Comparison of ENCODE assay signal across 15 cellular contexts in genomic region chr15:39598186-39598850, GRCh38. TPM values are rescaled to one million over a fixed set of nuclear protein-coding genes. Genes with fewer than 3 reads are reported as not detected.
A peak's percentile ranks its signal among the peaks of the same experiment; 100 is the strongest.
DNase-seq lines count a peak whose midpoint lies in the region; ATAC-seq and TF ChIP-seq lines count a peak whose summit lies in the region.
"Had no signal": no experiment of that assay in that cellular context is flagged by ENCODE, and none has a peak within 500 bp of the region (broad histone marks: within the 10 kb centered on the region; RNA-seq: fewer than 3 reads in every experiment).

No MANE protein-coding gene starts in this region.

- ATAC-seq in mucosa of descending colon, result peak; percentile 77
- no peak for ATAC-seq in GM21528 (IDR thresholded peaks at IDR 0.05; ENCODE audit: low FRiP score, unreplicated experiment)
- ATAC-seq in omental fat pad (ENCODE audit: low FRiP score), result no peak

- H3K4me3 ChIP-seq in AG09309 (ENCODE audit: control insufficient read depth, low read depth, low read length) (no peak overlapping the region), epithelial cell of esophagus (ENCODE audit: low read length) (no peak overlapping the region), mucosa of descending colon (no peak overlapping the region)
- H3K4me3 ChIP-seq: Peyer's patch, upper lobe of left lung had no signal

- intact Hi-C loops in mucosa of descending colon (cut with DNase I, micrococcal nuclease), result loop anchor here in 1 of 2 donors (10.0 kb wide), 1 partner anchor 86 kb away; no protein-coding TSS in a partner anchor

- TF ChIP-seq CTCF in AG09309 (IDR thresholded peaks at IDR 0.05; ENCODE audit: control insufficient read depth, insufficient read depth, low read depth, low read length, missing control alignments) (no peak), epithelial cell of esophagus (IDR thresholded peaks at IDR 0.05; ENCODE audit: insufficient read depth, low read depth, low read length, missing control alignments) (no peak), mucosa of descending colon (IDR thresholded peaks at IDR 0.05) (no peak), omental fat pad (IDR thresholded peaks at IDR 0.05) (no peak)

- DNase-seq in AG09309 (ENCODE audit: low read depth), result peak; percentile 94
- peak; percentile 83 for DNase-seq in M059J (ENCODE audit: low read depth)
- peak; percentile 57 for DNase-seq in epithelial cell of esophagus (ENCODE audit: low read depth)
- DNase-seq in mucosa of descending colon, result no peak
- no peak for DNase-seq in COR-L47 (lab: John Stamatoyannopoulos, UW)
- DNase-seq in omental fat pad (ENCODE audit: low spot score), result no peak
- DNase-seq in stimulated activated CD4-positive, alpha-beta T cell treated with anti-CD3 and anti-CD28 coated beads, Interleukin-2, amount 100 ng/mL, for 24 hours, result no peak
- DNase-seq: activated gamma-delta T cell treated with Interleukin-2 at 50 U/mL for 16 hours, C1 segment of cervical spinal cord, mesendoderm, NCI-H1436 treated with DMSO at 0.1 percent for 48 hours, Peyer's patch, posterior cingulate gyrus, upper lobe of left lung had no signal

- H3K9me3 ChIP-seq in mucosa of descending colon, result no peaks in the 10 kb centered on the region
- H3K9me3 ChIP-seq: Peyer's patch, upper lobe of left lung had no signal

- peaks cover 49% of the 10 kb centered on the region for H3K4me1 ChIP-seq in mucosa of descending colon (ENCODE audit: low read depth)
- H3K4me1 ChIP-seq: upper lobe of left lung had no signal

- H3K36me3 ChIP-seq in mucosa of descending colon (ENCODE audit: low read depth), result no peaks in the 10 kb centered on the region

RNA-seq across cellular contexts. Expression of gene THBS1, which starts 17.4 kb away (rescaled TPM):
- 3,688 and 5,591 TPM in 2 replicates for total RNA-seq in M059J (2014; rRNA removed; shearing (Covaris generic))
- total RNA-seq in mucosa of descending colon (100 to 1,000 TPM; 209 to 356 (median 288) TPM), omental fat pad (1,000 to 10,000 TPM in 3 of 4 donors, 100 to 1,000 TPM in 1; 690 to 4,169 (median 2,356) TPM)

Comparison
In these comparisons a context has a peak if more than half of its experiments do, and no peak if none do; other contexts are left out.
1. DNase-seq: peak in AG09309 (single experiment), M059J (single experiment) and epithelial cell of esophagus (single experiment); none in mucosa of descending colon (0 of 3), COR-L47 (single experiment), omental fat pad (single experiment) and stimulated activated CD4-positive, alpha-beta T cell treated with anti-CD3 and anti-CD28 coated beads, Interleukin-2, amount 100 ng/mL, for 24 hours (0 of 2).